Comparison of ENCODE assay signal across 20 cellular contexts in genomic region chr2:159728645-159729044, GRCh38.
"Had no signal": no experiment of that assay in that cellular context is flagged by ENCODE, and none has a peak within 500 bp of the region (broad histone marks: within the 10 kb centered on the region; RNA-seq: fewer than 3 reads in every experiment).

No MANE protein-coding gene starts in this region.

- H3K27ac Mint-ChIP-seq: activated CD4-positive, alpha-beta T cell treated with anti-CD3 and anti-CD28 coated beads, Interleukin-2, amount 10 ng/mL, durations not matched to agents 7 days and 5 days; activated naive CD4-positive, alpha-beta T cell treated with anti-CD3 and anti-CD28 coated beads, Interleukin-2, amount 50 U/mL, for 72 hours; T-helper 1 cell treated with Interleukin-12 subunit alpha and Interleukin-12 subunit beta and Interleukin-4 antibody, amounts not matched to agents 30 μg/mL and 1 μg/mL, for 36 hours had no signal

- H3K9me3 Mint-ChIP-seq: central memory CD8-positive, alpha-beta T cell had no signal

- H3K4me2 ChIP-seq: SK-N-SH, smooth muscle cell had no signal

- H3K27me3 ChIP-seq: esophagus muscularis mucosa, right lobe of liver, upper lobe of right lung had no signal

- H3K4me1 ChIP-seq: psoas muscle, upper lobe of right lung had no signal

- ATAC-seq: activated naive CD4-positive, alpha-beta T cell treated with anti-CD3 and anti-CD28 coated beads, Interleukin-2, amount 50 U/mL, for 72 hours; left ventricle myocardium superior; psoas muscle; right lobe of liver; upper lobe of right lung had no signal

- H3K4me3 Mint-ChIP-seq: activated CD4-positive, alpha-beta T cell treated with anti-CD3 and anti-CD28 coated beads, Interleukin-2, amount 10 ng/mL, durations not matched to agents 7 days and 5 days; brain; central memory CD8-positive, alpha-beta T cell; nephron; T-helper 1 cell treated with Interleukin-12 subunit alpha and Interleukin-12 subunit beta and Interleukin-4 antibody, amounts not matched to agents 30 μg/mL and 1 μg/mL, for 36 hours had no signal

- H3K27ac ChIP-seq: coronary artery, esophagus muscularis mucosa, psoas muscle, right lobe of liver, thoracic aorta, upper lobe of right lung had no signal

- DNase-seq: activated CD4-positive, alpha-beta T cell treated with anti-CD3 and anti-CD28 coated beads, Interleukin-2, amount 10 ng/mL, durations not matched to agents 7 days and 5 days; activated effector memory CD4-positive, alpha-beta T cell treated with Interleukin-2 at 50 U/mL for 16 hours; amygdala; hypothalamus; kidney glomerular epithelial cell; left ventricle myocardium superior; mesenchymal stem cell; psoas muscle; right lobe of liver; SK-N-SH; upper lobe of right lung had no signal

- H3K4me3 ChIP-seq: coronary artery, esophagus muscularis mucosa, psoas muscle, right lobe of liver, smooth muscle cell, thoracic aorta, upper lobe of right lung had no signal

- H3K9ac ChIP-seq: SK-N-SH had no signal

- H3K27me3 Mint-ChIP-seq: activated CD4-positive, alpha-beta T cell treated with anti-CD3 and anti-CD28 coated beads, Interleukin-2, amount 10 ng/mL, durations not matched to agents 7 days and 5 days; brain; central memory CD8-positive, alpha-beta T cell had no signal

- H3K4me1 Mint-ChIP-seq: nephron had no signal
